14 cellular contexts compared by ENCODE assay signal in the genomic region with DNA sequence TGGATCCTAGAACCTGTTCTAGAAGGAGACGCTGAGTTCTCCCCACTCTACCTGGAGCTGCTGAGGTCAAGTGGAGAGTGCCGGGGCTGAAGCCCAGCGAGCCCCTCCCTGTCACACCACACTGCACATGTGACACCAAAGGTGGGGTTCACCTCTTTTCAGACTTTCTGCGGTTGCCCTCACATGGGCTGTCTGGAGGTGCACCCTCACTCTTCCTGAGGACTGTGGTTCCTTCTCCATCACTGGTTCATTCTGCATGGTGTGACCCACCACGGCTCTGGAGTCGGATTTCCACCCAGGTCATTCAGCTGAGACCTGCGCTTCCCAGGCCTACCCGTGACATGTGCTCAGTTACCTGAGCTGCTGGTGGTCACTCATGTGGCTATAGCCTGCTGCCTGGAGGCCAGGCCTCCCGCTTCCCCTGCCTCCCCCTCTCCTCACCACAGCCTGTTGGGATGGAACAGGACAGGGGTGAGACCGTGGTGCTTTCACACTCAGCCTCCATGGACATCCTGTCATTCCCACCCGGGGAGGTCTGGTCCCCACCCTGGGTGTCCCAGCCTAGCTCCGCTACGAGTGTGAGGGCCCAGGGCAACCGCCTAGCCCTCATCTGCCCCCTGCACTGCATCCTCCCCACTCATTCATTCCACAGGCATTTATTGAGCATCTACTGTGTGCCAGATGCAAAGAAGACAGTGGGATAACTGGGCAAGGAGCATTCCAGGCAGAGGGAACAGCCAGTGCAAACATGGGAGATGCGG.
"Had no signal": no experiment of that assay in that cellular context is flagged by ENCODE, and none has a peak within 500 bp of the region (broad histone marks: within the 10 kb centered on the region; RNA-seq: fewer than 3 reads in every experiment).

No MANE protein-coding gene starts in this region.

- H3K27ac Mint-ChIP-seq: activated naive CD8-positive, alpha-beta T cell; brain; effector memory CD8-positive, alpha-beta T cell; stimulated activated effector memory CD8-positive, alpha-beta T cell treated with anti-CD3 and anti-CD28 coated beads, Interleukin-12 subunit alpha, Interleukin-12 subunit beta, amount 100 ng/mL, for 72 hours had no signal

- H3K9me3 Mint-ChIP-seq: brain; stimulated activated effector memory CD8-positive, alpha-beta T cell treated with anti-CD3 and anti-CD28 coated beads, Interleukin-12 subunit alpha, Interleukin-12 subunit beta, amount 100 ng/mL, for 72 hours had no signal

- ATAC-seq: activated CD4-positive, CD25-positive, alpha-beta regulatory T cell treated with anti-CD3 and anti-CD28 coated beads, Interleukin-2, amount 50 U/mL, for 24 hours; effector memory CD8-positive, alpha-beta T cell; stimulated activated effector memory CD8-positive, alpha-beta T cell treated with anti-CD3 and anti-CD28 coated beads, Interleukin-12 subunit alpha, Interleukin-12 subunit beta, amount 100 ng/mL, for 72 hours had no signal

- H3K27me3 Mint-ChIP-seq: activated naive CD8-positive, alpha-beta T cell; brain; effector memory CD8-positive, alpha-beta T cell had no signal

- DNase-seq: activated CD4-positive, alpha-beta T cell treated with anti-CD3 and anti-CD28 coated beads, Interleukin-2, amount 50 U/mL, for 1 hour; activated CD8-positive, alpha-beta memory T cell treated with anti-CD3 and anti-CD28 coated beads for 24 hours; activated gamma-delta T cell treated with Interleukin-2 at 50 U/mL for 16 hours; amniotic stem cell; effector memory CD8-positive, alpha-beta T cell; foreskin melanocyte; midbrain; SW 1271 had no signal

- H3K4me3 Mint-ChIP-seq: activated naive CD8-positive, alpha-beta T cell; brain; effector memory CD8-positive, alpha-beta T cell; stimulated activated effector memory CD8-positive, alpha-beta T cell treated with anti-CD3 and anti-CD28 coated beads, Interleukin-12 subunit alpha, Interleukin-12 subunit beta, amount 100 ng/mL, for 72 hours had no signal

- H3K27ac ChIP-seq: epithelial cell of prostate, parathyroid adenoma had no signal
